ENCODE assay signal across 21 cellular contexts in genomic region chr11:17514476-17514875, GRCh38. TPM values are rescaled to one million over a fixed set of nuclear protein-coding genes. Genes with fewer than 3 reads are reported as not detected.
DNase-seq lines count a peak whose midpoint lies in the region; ATAC-seq and TF ChIP-seq lines count a peak whose summit lies in the region.
"Had no signal": no experiment of that assay in that cellular context is flagged by ENCODE, and none has a peak within 500 bp of the region (broad histone marks: within the 10 kb centered on the region; RNA-seq: fewer than 3 reads in every experiment).

No MANE protein-coding gene starts in this region.

- TF ChIP-seq CTCF in VCaP (conservative IDR thresholded peaks at IDR 0.05) (no peak), right lobe of liver (IDR thresholded peaks at IDR 0.05) (no peak)

- H3K27me3 ChIP-seq in right lobe of liver: no peaks in the 10 kb centered on the region
- H3K27me3 ChIP-seq: BE2C; BLaER1 treated with 17β-estradiol and CSF1 and Interleukin-3, amounts not matched to agents 10 nM and 100 nM had no signal

- WGBS in right lobe of liver (ENCODE audit: insufficient coverage, low coverage, low lambda C conversion rate, missing lambda C conversion rate): 62% methylated on average over 3 of the region's 4 CpGs

- no peak overlapping the region for H3K27ac Mint-ChIP-seq in activated T-helper 17 cell treated with anti-CD3 and anti-CD28 coated beads, Interleukin-2, amount 50 U/mL, for 72 hours
- H3K27ac Mint-ChIP-seq: CD14-positive monocyte; CD4-positive, alpha-beta T cell; CD8-positive, alpha-beta memory T cell had no signal

- no peak overlapping the region for H3K4me3 Mint-ChIP-seq in activated T-helper 17 cell treated with anti-CD3 and anti-CD28 coated beads, Interleukin-2, amount 50 U/mL, for 72 hours
- H3K4me3 Mint-ChIP-seq: CD14-positive monocyte; CD4-positive, alpha-beta T cell; CD8-positive, alpha-beta memory T cell had no signal

- H3K4me3 ChIP-seq in right lobe of liver: no peak overlapping the region
- H3K4me3 ChIP-seq: A549; BLaER1 treated with 17β-estradiol and CSF1 and Interleukin-3, amounts not matched to agents 10 nM and 100 nM; GM12878; GM23248 had no signal

- H3K27ac ChIP-seq in VCaP (peak overlapping the region; percentile 24; the same call in 1 of the 2 replicates), right lobe of liver (no peak overlapping the region)
- H3K27ac ChIP-seq: A549; BLaER1 treated with 17β-estradiol and CSF1 and Interleukin-3, amounts not matched to agents 10 nM and 100 nM; GM23248 had no signal

- no peaks in the 10 kb centered on the region for H3K9me3 Mint-ChIP-seq in activated T-helper 17 cell treated with anti-CD3 and anti-CD28 coated beads, Interleukin-2, amount 50 U/mL, for 72 hours
- H3K9me3 Mint-ChIP-seq: CD14-positive monocyte; CD4-positive, alpha-beta T cell; CD8-positive, alpha-beta memory T cell had no signal

- H3K9me3 ChIP-seq in right lobe of liver: no peaks in the 10 kb centered on the region
- H3K9me3 ChIP-seq: A549; BE2C; BLaER1 treated with 17β-estradiol and CSF1 and Interleukin-3, amounts not matched to agents 10 nM and 100 nM had no signal

- no peaks in the 10 kb centered on the region for H3K36me3 ChIP-seq in right lobe of liver
- H3K36me3 ChIP-seq: BE2C; BLaER1 treated with 17β-estradiol and CSF1 and Interleukin-3, amounts not matched to agents 10 nM and 100 nM had no signal

- intact Hi-C loops in right lobe of liver (cut with DNase I): no loop called here

- H3K36me3 Mint-ChIP-seq in activated T-helper 17 cell treated with anti-CD3 and anti-CD28 coated beads, Interleukin-2, amount 50 U/mL, for 72 hours (ENCODE audit: low read depth): no peaks in the 10 kb centered on the region
- H3K36me3 Mint-ChIP-seq: CD14-positive monocyte; CD8-positive, alpha-beta memory T cell had no signal

- peaks cover 3% of the 10 kb centered on the region for H3K27me3 Mint-ChIP-seq in activated T-helper 17 cell treated with anti-CD3 and anti-CD28 coated beads, Interleukin-2, amount 50 U/mL, for 72 hours

- peak; percentile 30 for DNase-seq in NCI-H2171 treated with DMSO at 0.1 percent for 48 hours (lab: John Stamatoyannopoulos, UW)
- no peak for DNase-seq in NCI-H2171 (lab: John Stamatoyannopoulos, UW)
- peak; percentile 57 for DNase-seq in retina
- no peak for DNase-seq in right lobe of liver
- DNase-seq: 8988T; ACHN; AML-193; BE2C; CD4-positive, alpha-beta T cell; CD8-positive, alpha-beta memory T cell; DMS 273 treated with DMSO at 0.1 percent for 48 hours; DMS79; GDM1; H7 had no signal

- H3K4me1 ChIP-seq in right lobe of liver: no peaks in the 10 kb centered on the region
- H3K4me1 ChIP-seq: A549; BE2C; BLaER1 treated with 17β-estradiol and CSF1 and Interleukin-3, amounts not matched to agents 10 nM and 100 nM had no signal

- no peak for TF ChIP-seq POLR2A in right lobe of liver (IDR thresholded peaks at IDR 0.05)

- ATAC-seq in activated T-helper 17 cell treated with anti-CD3 and anti-CD28 coated beads, Interleukin-2, amount 50 U/mL, for 72 hours (replicated peaks): no peak
- ATAC-seq in right lobe of liver: no peak
- ATAC-seq: GM12878 had no signal

- no peaks in the 10 kb centered on the region for H3K4me1 Mint-ChIP-seq in activated T-helper 17 cell treated with anti-CD3 and anti-CD28 coated beads, Interleukin-2, amount 50 U/mL, for 72 hours
- H3K4me1 Mint-ChIP-seq: CD14-positive monocyte; CD8-positive, alpha-beta memory T cell had no signal

RNA-seq across cellular contexts. Expression of gene USH1C, which starts 29.7 kb away (rescaled TPM):
- not detected for total RNA-seq in activated T-helper 17 cell treated with anti-CD3 and anti-CD28 coated beads, Interleukin-2, amount 50 U/mL, for 72 hours
- total RNA-seq in right lobe of liver: 1 to 10 TPM in 1 of 6 experiments, under 1 TPM in 5; 0.15 to 1.2 (median 0.58) TPM
- total RNA-seq: CD4-positive, alpha-beta T cell; CD8-positive, alpha-beta memory T cell; GM12878; GM23248 had no signal

RNA-seq across cellular contexts. Expression of gene OTOG, which starts 32.6 kb away (rescaled TPM):
- total RNA-seq in activated T-helper 17 cell treated with anti-CD3 and anti-CD28 coated beads, Interleukin-2, amount 50 U/mL, for 72 hours: not detected
- not detected for total RNA-seq in right lobe of liver
- total RNA-seq: CD4-positive, alpha-beta T cell; CD8-positive, alpha-beta memory T cell; GM12878; GM23248 had no signal

RNA-seq across cellular contexts. Expression of gene ABCC8, which starts 37.8 kb away (rescaled TPM):
- not detected for total RNA-seq in activated T-helper 17 cell treated with anti-CD3 and anti-CD28 coated beads, Interleukin-2, amount 50 U/mL, for 72 hours
- total RNA-seq in right lobe of liver: 1 to 10 TPM in 2 of 6 experiments, not detected in 4; 1.3 to 1.5 TPM
- total RNA-seq: CD4-positive, alpha-beta T cell; CD8-positive, alpha-beta memory T cell; GM12878; GM23248 had no signal

Comparison
In these comparisons a context has a peak if more than half of its experiments do, and no peak if none do; other contexts are left out.
1. DNase-seq: peak in NCI-H2171 treated with DMSO at 0.1 percent for 48 hours (single experiment) and retina (single experiment); none in NCI-H2171 (single experiment) and right lobe of liver (0 of 3).